ENCODE assay signal across 8 cellular contexts in the genomic region with DNA sequence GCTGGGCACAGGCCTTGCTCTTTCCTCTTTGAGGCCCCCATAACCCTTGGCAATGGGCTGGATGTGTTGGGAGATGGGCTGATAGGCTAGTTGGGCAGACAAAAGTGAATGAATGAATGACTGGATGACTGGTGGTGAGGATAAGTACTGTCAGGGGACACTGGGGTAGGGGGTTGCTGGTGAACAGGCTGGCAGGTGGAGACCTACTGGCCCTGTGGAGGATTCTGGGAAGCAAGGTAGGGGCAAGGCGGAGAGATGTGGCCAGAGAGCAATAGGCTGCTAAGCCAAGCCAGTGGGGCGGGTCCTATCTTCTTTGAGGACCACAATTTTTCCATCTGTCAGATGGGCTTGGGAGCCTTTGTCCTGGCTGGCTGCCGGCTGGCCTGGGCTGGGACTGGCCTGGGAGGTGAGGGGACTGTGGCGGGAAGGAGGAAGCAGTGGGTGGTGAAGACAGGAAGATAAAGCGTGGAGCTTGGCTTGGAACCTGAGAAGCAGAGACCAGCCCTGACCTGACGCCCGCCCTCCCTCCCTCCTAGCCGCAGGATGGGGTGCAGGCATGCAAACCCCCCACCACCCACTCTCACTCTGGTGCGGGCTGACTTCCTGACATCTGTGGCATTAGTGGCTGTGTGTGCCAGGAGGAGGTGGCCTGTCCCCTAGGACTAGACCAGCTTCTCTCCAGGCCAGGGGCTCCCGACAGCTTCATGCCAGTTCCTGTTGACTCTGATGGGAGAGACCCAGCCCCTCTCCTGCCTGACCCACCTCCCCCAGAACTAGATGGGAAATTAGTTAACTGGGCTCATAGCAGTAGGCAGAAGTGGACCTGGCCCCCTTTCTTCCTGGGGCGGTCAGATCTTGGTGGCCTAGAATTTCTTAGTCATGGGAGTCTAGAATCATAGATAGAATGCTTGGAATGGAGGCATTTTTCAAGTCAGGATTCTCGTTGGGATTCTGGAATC. TPM values are rescaled to one million over a fixed set of nuclear protein-coding genes. Genes with fewer than 3 reads are reported as not detected.
DNase-seq lines count a peak whose midpoint lies in the region; TF ChIP-seq lines count a peak whose summit lies in the region.

No MANE protein-coding gene starts in this region.

- H3K9me3 ChIP-seq in Caco-2 (no peaks in the 10 kb centered on the region), PC-9 (ENCODE audit: insufficient read depth, low read depth) (no peaks in the 10 kb centered on the region), parathyroid adenoma (ENCODE audit: control insufficient read depth, low read length) (no peaks in the 10 kb centered on the region)

- DNase-seq in Caco-2 (no peak), PC-9 (peak in 1 of 2 experiments; percentile 51), endothelial cell (ENCODE audit: low spot score) (no peak), NCI-H2081 treated with DMSO at 0.1 percent for 48 hours (lab: John Stamatoyannopoulos, UW) (no peak), NCI-H187 treated with DMSO at 0.1 percent for 48 hours (lab: John Stamatoyannopoulos, UW) (no peak), SW 1271 (lab: John Stamatoyannopoulos, UW) (no peak)
- no peak for DNase-seq in activated naive CD4-positive, alpha-beta T cell treated with anti-CD3 and anti-CD28 coated beads, Interleukin-2, amount 50 U/mL, for 16 hours

- H2AFZ ChIP-seq in PC-9: no peak overlapping the region
- H2AFZ ChIP-seq in parathyroid adenoma: no peak overlapping the region

- H3K9ac ChIP-seq in parathyroid adenoma: no peak overlapping the region

- no peak for TF ChIP-seq CTCF in Caco-2 (IDR thresholded peaks at IDR 0.05; ENCODE audit: insufficient read depth in 1 of 2, low read depth in 1 of 2, low read length in 1 of 2, severe bottlenecking in 1 of 2, unreplicated experiment in 1 of 2)
- no peak for TF ChIP-seq CTCF in PC-9 (conservative IDR thresholded peaks at IDR 0.05)
- TF ChIP-seq CTCF in endothelial cell (IDR thresholded peaks at IDR 0.05; ENCODE audit: unreplicated experiment): no peak
- TF ChIP-seq CTCF in parathyroid adenoma (IDR thresholded peaks at IDR 0.05): no peak

- H3K36me3 Mint-ChIP-seq in Caco-2 (ENCODE audit: insufficient read depth, unreplicated experiment) (peaks cover 30% of the 10 kb centered on the region), endothelial cell (ENCODE audit: low read depth, unreplicated experiment) (no peaks in the 10 kb centered on the region)

- H3K79me2 ChIP-seq in PC-9 (ENCODE audit: low read depth) (peaks cover 85% of the 10 kb centered on the region), parathyroid adenoma (peaks cover 57% of the 10 kb centered on the region)

- H3K27me3 Mint-ChIP-seq in Caco-2 (ENCODE audit: insufficient read depth, unreplicated experiment) (no peaks in the 10 kb centered on the region), endothelial cell (ENCODE audit: unreplicated experiment) (peaks cover 8% of the 10 kb centered on the region)

- no peaks in the 10 kb centered on the region for H3K9me2 ChIP-seq in PC-9 (ENCODE audit: insufficient read depth)

- H3K4me1 Mint-ChIP-seq in Caco-2 (ENCODE audit: low read depth, unreplicated experiment): peaks cover 50% of the 10 kb centered on the region
- peaks cover 72% of the 10 kb centered on the region for H3K4me1 Mint-ChIP-seq in endothelial cell (ENCODE audit: unreplicated experiment)

- no peaks in the 10 kb centered on the region for H3K9me3 Mint-ChIP-seq in Caco-2 (ENCODE audit: unreplicated experiment)
- no peaks in the 10 kb centered on the region for H3K9me3 Mint-ChIP-seq in endothelial cell (ENCODE audit: unreplicated experiment)

- H3K4me3 ChIP-seq in Caco-2 (ENCODE audit: low read depth, low read length) (no peak overlapping the region), PC-9 (no peak overlapping the region), parathyroid adenoma (ENCODE audit: low read depth, low read length) (no peak overlapping the region)

- peaks cover 35% of the 10 kb centered on the region for H4K20me1 ChIP-seq in PC-9 (ENCODE audit: insufficient read depth)

- H3K27ac Mint-ChIP-seq in Caco-2 (ENCODE audit: unreplicated experiment): peak overlapping the region; percentile 60
- H3K27ac Mint-ChIP-seq in endothelial cell (ENCODE audit: unreplicated experiment): peak overlapping the region; percentile 77

- H3K4me1 ChIP-seq in Caco-2 (peaks cover 64% of the 10 kb centered on the region), PC-9 (replicated peaks; ENCODE audit: insufficient read depth) (peaks cover 72% of the 10 kb centered on the region), parathyroid adenoma (peaks cover 91% of the 10 kb centered on the region)

- POLR2A ChIA-PET in Caco-2 (lab: Charles Lee) (no interaction called here), PC-9 (lab: Charles Lee; ENCODE audit: unreplicated experiment) (no interaction called here)

- H3K27me3 ChIP-seq in Caco-2 (replicated peaks; ENCODE audit: control insufficient read depth, insufficient read depth, low read length) (no peaks in the 10 kb centered on the region), PC-9 (ENCODE audit: insufficient read depth, low read depth) (no peaks in the 10 kb centered on the region), parathyroid adenoma (ENCODE audit: control insufficient read depth, insufficient read depth, low read length) (no peaks in the 10 kb centered on the region)

- BruUV-seq in Caco-2 (replicated peaks; lab: Mats Ljungman, UMichigan): no TSS peak
- no TSS peak for BruUV-seq in PC-9 (replicated peaks; lab: Mats Ljungman, UMichigan)

- H3K36me3 ChIP-seq in Caco-2 (ENCODE audit: control insufficient read depth, insufficient read depth, low read length): peaks cover 4% of the 10 kb centered on the region
- H3K36me3 ChIP-seq in PC-9 (ENCODE audit: low read depth): 0 out of 2 replicates have a peak, but pooled peaks cover 3% of the 10 kb centered on the region
- no peaks in the 10 kb centered on the region for H3K36me3 ChIP-seq in parathyroid adenoma (ENCODE audit: control insufficient read depth, insufficient read depth, low read length)

- H3F3A ChIP-seq in PC-9 (ENCODE audit: insufficient read depth, low read depth): peaks cover 30% of the 10 kb centered on the region; the same call in 1 of the 2 replicates

- H3K27ac ChIP-seq in PC-9 (peak overlapping the region; percentile 21; the same call in 1 of the 2 replicates), parathyroid adenoma (peak overlapping the region; percentile 92)

- H3K4me2 ChIP-seq in PC-9 (peak overlapping the region; percentile 84; the same call in 1 of the 2 replicates), parathyroid adenoma (ENCODE audit: low read length) (no peak overlapping the region)

- intact Hi-C loops in Caco-2 (cut with micrococcal nuclease; ENCODE audit: unreplicated experiment): no loop called here
- intact Hi-C loops in PC-9 (cut with micrococcal nuclease; ENCODE audit: unreplicated experiment): no loop called here

- CTCF ChIA-PET in Caco-2 (lab: Charles Lee): interaction anchor here (1.3 kb wide), 1 partner anchor 108 kb away, joined by 4 read pairs; no protein-coding TSS in a partner anchor
- CTCF ChIA-PET in PC-9 (lab: Charles Lee): interaction anchor here (0.8 kb wide), 1 partner anchor 20 kb away, joined by 3 read pairs; no protein-coding TSS in a partner anchor

- H3K4me3 Mint-ChIP-seq in Caco-2 (ENCODE audit: unreplicated experiment): no peak overlapping the region
- peak overlapping the region; percentile 76 for H3K4me3 Mint-ChIP-seq in endothelial cell (ENCODE audit: unreplicated experiment)

RNA-seq across cellular contexts. Expression of a gene that starts 9.5 kb away (rescaled TPM):
- total RNA-seq in Caco-2 (2022) (79.5 and 92.3 TPM in 2 replicates), PC-9 (2021) (59.9 and 68.2 TPM in 2 replicates), endothelial cell (ENCODE audit: unreplicated experiment) (37.3 TPM)
